10 cellular contexts compared by ENCODE assay signal in the genomic region with DNA sequence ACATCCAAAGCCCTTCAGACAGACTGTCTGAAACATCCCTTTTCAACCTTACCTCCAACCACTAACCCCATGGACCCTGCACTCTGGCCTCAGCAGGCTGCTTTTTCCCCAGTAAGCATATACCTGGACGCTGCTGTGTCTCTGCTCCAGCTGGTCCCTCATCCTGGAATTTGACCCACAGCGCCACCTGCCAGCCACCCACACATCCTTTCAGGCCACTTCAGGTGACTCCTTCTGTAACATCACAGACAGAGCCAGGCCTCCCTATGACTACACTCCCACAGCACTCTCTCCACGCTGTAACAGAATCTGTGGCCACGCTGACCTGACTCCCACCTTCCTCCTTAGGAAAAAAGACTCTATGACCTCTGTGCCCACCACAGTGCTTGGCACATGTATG. TPM values are rescaled to one million over a fixed set of nuclear protein-coding genes. Genes with fewer than 3 reads are reported as not detected.
DNase-seq lines count a peak whose midpoint lies in the region; ATAC-seq and TF ChIP-seq lines count a peak whose summit lies in the region.
"Had no signal": no experiment of that assay in that cellular context is flagged by ENCODE, and none has a peak within 500 bp of the region (broad histone marks: within the 10 kb centered on the region; RNA-seq: fewer than 3 reads in every experiment).

No MANE protein-coding gene starts in this region.

- POLR2A ChIA-PET in RWPE1 (lab: Yijun Ruan, JAX; ENCODE audit: low non-redundant PET) = interaction anchor here (1.1 kb wide), 1 partner anchor 32 kb away, joined by 3 read pairs; no protein-coding TSS in a partner anchor

- peaks cover 38% of the 10 kb centered on the region for H3K36me3 Mint-ChIP-seq in activated T-helper 1 cell treated with anti-CD3 and anti-CD28 coated beads, Interleukin-12 subunit alpha, Interleukin-12 subunit beta, Interleukin-2, Interleukin-4 antibody, amounts not matched to agents 30 ng/mL and 10 ng/mL and 1 ng/mL, durations not matched to agents 14 hours and 24 hours and 36 hours (ENCODE audit: low read depth)

- ATAC-seq in GM21825 (IDR thresholded peaks at IDR 0.05; ENCODE audit: unreplicated experiment) (no peak), GM18520 (IDR thresholded peaks at IDR 0.05; ENCODE audit: unreplicated experiment) (no peak)

- H3K4me3 Mint-ChIP-seq in activated T-helper 1 cell treated with anti-CD3 and anti-CD28 coated beads, Interleukin-12 subunit alpha, Interleukin-12 subunit beta, Interleukin-2, Interleukin-4 antibody, amounts not matched to agents 30 ng/mL and 10 ng/mL and 1 ng/mL, durations not matched to agents 14 hours and 24 hours and 36 hours = peak overlapping the region; percentile 94

- H3K4me1 Mint-ChIP-seq in activated T-helper 1 cell treated with anti-CD3 and anti-CD28 coated beads, Interleukin-12 subunit alpha, Interleukin-12 subunit beta, Interleukin-2, Interleukin-4 antibody, amounts not matched to agents 30 ng/mL and 10 ng/mL and 1 ng/mL, durations not matched to agents 14 hours and 24 hours and 36 hours (ENCODE audit: low read depth) = peaks cover 73% of the 10 kb centered on the region

- TF ChIP-seq CTCF in GM10266 (IDR thresholded peaks at IDR 0.05; ENCODE audit: control insufficient read depth, insufficient read depth, low read depth, missing control alignments) (peak; percentile 31), RWPE1 (conservative IDR thresholded peaks at IDR 0.05; ENCODE audit: low read depth) (no peak)

- peak; percentile 61 for DNase-seq in 8988T
- DNase-seq in GM10266 (ENCODE audit: extremely low spot score) = no peak
- DNase-seq in activated T-helper 1 cell treated with anti-CD3 and anti-CD28 coated beads, Interleukin-12 subunit alpha, Interleukin-12 subunit beta, Interleukin-2, Interleukin-4 antibody, amounts not matched to agents 30 ng/mL and 10 ng/mL and 1 ng/mL, durations not matched to agents 14 hours and 24 hours and 36 hours (ENCODE audit: low spot score) = no peak
- peak; percentile 22 for DNase-seq in kidney glomerular epithelial cell (lab: John Stamatoyannopoulos, UW)
- DNase-seq in stimulated activated CD4-positive, alpha-beta T cell treated with anti-CD3 and anti-CD28 coated beads, Interleukin-12 subunit alpha, Interleukin-12 subunit beta, amount 100 ng/mL, for 4 hours = no peak
- no peak for DNase-seq in RWPE1 (ENCODE audit: low spot score)
- DNase-seq: NCI-H2081 treated with DMSO at 0.1 percent for 48 hours; stimulated activated CD4-positive, alpha-beta T cell treated with anti-CD3 and anti-CD28 coated beads, Interleukin-4, amount 100 ng/mL, for 1 hour had no signal

- no peak overlapping the region for H3K27ac ChIP-seq in RWPE1

- no peaks in the 10 kb centered on the region for H3K9me3 Mint-ChIP-seq in activated T-helper 1 cell treated with anti-CD3 and anti-CD28 coated beads, Interleukin-12 subunit alpha, Interleukin-12 subunit beta, Interleukin-2, Interleukin-4 antibody, amounts not matched to agents 30 ng/mL and 10 ng/mL and 1 ng/mL, durations not matched to agents 14 hours and 24 hours and 36 hours

- H3K27me3 Mint-ChIP-seq in activated T-helper 1 cell treated with anti-CD3 and anti-CD28 coated beads, Interleukin-12 subunit alpha, Interleukin-12 subunit beta, Interleukin-2, Interleukin-4 antibody, amounts not matched to agents 30 ng/mL and 10 ng/mL and 1 ng/mL, durations not matched to agents 14 hours and 24 hours and 36 hours (ENCODE audit: insufficient read depth) = no peaks in the 10 kb centered on the region

- CTCF ChIA-PET in RWPE1 (lab: Yijun Ruan, JAX) = interaction anchor here (0.7 kb wide), 1 partner anchor 14 kb away, joined by 3 read pairs; no protein-coding TSS in a partner anchor

- H3K27ac Mint-ChIP-seq in activated T-helper 1 cell treated with anti-CD3 and anti-CD28 coated beads, Interleukin-12 subunit alpha, Interleukin-12 subunit beta, Interleukin-2, Interleukin-4 antibody, amounts not matched to agents 30 ng/mL and 10 ng/mL and 1 ng/mL, durations not matched to agents 14 hours and 24 hours and 36 hours = peak overlapping the region; percentile 57

- intact Hi-C loops in activated T-helper 1 cell treated with anti-CD3 and anti-CD28 coated beads, Interleukin-12 subunit alpha, Interleukin-12 subunit beta, Interleukin-2, Interleukin-4 antibody, amounts not matched to agents 30 ng/mL and 10 ng/mL and 1 ng/mL, durations not matched to agents 14 hours and 24 hours and 36 hours (cut with micrococcal nuclease) = no loop called here

RNA-seq across cellular contexts. Expression of a gene that starts 3.4 kb away (rescaled TPM):
- 106 and 107 TPM in 2 replicates for total RNA-seq in activated T-helper 1 cell treated with anti-CD3 and anti-CD28 coated beads, Interleukin-12 subunit alpha, Interleukin-12 subunit beta, Interleukin-2, Interleukin-4 antibody, amounts not matched to agents 30 ng/mL and 10 ng/mL and 1 ng/mL, durations not matched to agents 14 hours and 24 hours and 36 hours

RNA-seq across cellular contexts. Expression of a gene that starts 59.3 kb away (rescaled TPM):
- not detected in 2 replicates for total RNA-seq in activated T-helper 1 cell treated with anti-CD3 and anti-CD28 coated beads, Interleukin-12 subunit alpha, Interleukin-12 subunit beta, Interleukin-2, Interleukin-4 antibody, amounts not matched to agents 30 ng/mL and 10 ng/mL and 1 ng/mL, durations not matched to agents 14 hours and 24 hours and 36 hours

Comparison
In these comparisons a context has a peak if more than half of its experiments do, and no peak if none do; other contexts are left out.
1. DNase-seq: peak in 8988T (single experiment) and kidney glomerular epithelial cell (single experiment); none in GM10266 (single experiment), activated T-helper 1 cell treated with anti-CD3 and anti-CD28 coated beads, Interleukin-12 subunit alpha, Interleukin-12 subunit beta, Interleukin-2, Interleukin-4 antibody, amounts not matched to agents 30 ng/mL and 10 ng/mL and 1 ng/mL, durations not matched to agents 14 hours and 24 hours and 36 hours (single experiment), stimulated activated CD4-positive, alpha-beta T cell treated with anti-CD3 and anti-CD28 coated beads, Interleukin-12 subunit alpha, Interleukin-12 subunit beta, amount 100 ng/mL, for 4 hours (single experiment) and RWPE1 (single experiment).